31 cellular contexts compared by ENCODE assay signal in genomic region chr1:16955186-16955585, GRCh38. TPM values are rescaled to one million over a fixed set of nuclear protein-coding genes. Genes with fewer than 3 reads are reported as not detected.
"Had no signal": no experiment of that assay in that cellular context is flagged by ENCODE, and none has a peak within 500 bp of the region (broad histone marks: within the 10 kb centered on the region; RNA-seq: fewer than 3 reads in every experiment).

No MANE protein-coding gene starts in this region.

- ATAC-seq: activated naive CD4-positive, alpha-beta T cell treated with anti-CD3 and anti-CD28 coated beads, Interleukin-2, amount 50 U/mL, for 72 hours; activated naive CD8-positive, alpha-beta T cell treated with anti-CD3 and anti-CD28 coated beads, Interleukin-2, amount 50 U/mL, for 24 hours; activated T-cell treated with anti-CD3 and anti-CD28 coated beads, Interleukin-2, amount 50 U/mL, for 4 hours; activated T-cell treated with anti-CD3 and anti-CD28 coated beads, Interleukin-2, amount 50 U/mL, for 72 hours; activated T-helper 17 cell treated with anti-CD3 and anti-CD28 coated beads, Interleukin-2, amount 50 U/mL, for 72 hours; body of pancreas had no signal

- H3K4me1 ChIP-seq: breast epithelium had no signal

- H3K9me3 ChIP-seq: adrenal gland, ascending aorta, body of pancreas, breast epithelium had no signal

- H3K36me3 ChIP-seq: cardiac muscle cell had no signal

- DNase-seq: activated effector memory CD4-positive, alpha-beta T cell treated with anti-CD3 and anti-CD28 coated beads, Interleukin-2, amount 50 U/mL, for 16 hours; activated effector memory CD4-positive, alpha-beta T cell treated with Interleukin-2 at 50 U/mL for 16 hours; activated gamma-delta T cell; activated gamma-delta T cell treated with Interleukin-2 at 50 U/mL for 16 hours; activated naive CD4-positive, alpha-beta T cell; activated naive CD4-positive, alpha-beta T cell treated with anti-CD3 and anti-CD28 coated beads for 36 hours; activated naive CD4-positive, alpha-beta T cell treated with anti-CD3 and anti-CD28 coated beads, Interleukin-2, amount 10 ng/mL, durations not matched to agents 7 days and 5 days; activated naive CD4-positive, alpha-beta T cell treated with anti-CD3 and anti-CD28 coated beads, Interleukin-2, amount 50 U/mL, for 16 hours; activated naive CD4-positive, alpha-beta T cell treated with Interleukin-2 at 50 U/mL for 16 hours; activated naive CD8-positive, alpha-beta T cell treated with anti-CD3 and anti-CD28 coated beads for 36 hours; activated naive CD8-positive, alpha-beta T cell treated with anti-CD3 and anti-CD28 coated beads, Interleukin-2, amount 10 ng/mL, durations not matched to agents 7 days and 5 days; activated naive CD8-positive, alpha-beta T cell treated with anti-CD3 and anti-CD28 coated beads, Interleukin-2, amount 50 U/mL, for 24 hours; activated T-cell treated with anti-CD3 and anti-CD28 coated beads, Interleukin-2, amount 50 U/mL, for 24 hours; activated T-cell treated with anti-CD3 and anti-CD28 coated beads, Interleukin-2, amount 50 U/mL, for 4 hours; activated T-cell treated with anti-CD3 and anti-CD28 coated beads, Interleukin-2, amount 50 U/mL, for 48 hours; activated T-cell treated with anti-CD3 and anti-CD28 coated beads, Interleukin-2, amount 50 U/mL, for 72 hours; adrenal gland; amniotic stem cell; anterior cingulate cortex; aorta; body of pancreas; brain microvascular endothelial cell; caudate nucleus; central memory CD4-positive, alpha-beta T cell; cerebellar nuclear complex had no signal

- H3K27me3 ChIP-seq: adrenal gland, ascending aorta, body of pancreas, brain microvascular endothelial cell, breast epithelium, cardiac muscle cell had no signal

- H3K27ac ChIP-seq: adrenal gland, ascending aorta, body of pancreas, brain microvascular endothelial cell, breast epithelium, cardiac muscle cell had no signal

- H3K4me3 ChIP-seq: adrenal gland, ascending aorta, body of pancreas, breast epithelium, cardiac muscle cell had no signal

RNA-seq across cellular contexts. Expression of gene RNU1-2, which starts 59.4 kb away (rescaled TPM):
- polyA plus RNA-seq: adipose tissue, adrenal gland, aorta, cardiac muscle cell had no signal
